30 cellular contexts compared by ENCODE assay signal in genomic region chr5:132115375-132115774, GRCh38. TPM values are rescaled to one million over a fixed set of nuclear protein-coding genes. Genes with fewer than 3 reads are reported as not detected.
DNase-seq lines count a peak whose midpoint lies in the region; ATAC-seq and TF ChIP-seq lines count a peak whose summit lies in the region.
"Had no signal": no experiment of that assay in that cellular context is flagged by ENCODE, and none has a peak within 500 bp of the region (broad histone marks: within the 10 kb centered on the region; RNA-seq: fewer than 3 reads in every experiment).

No MANE protein-coding gene starts in this region.

- peak; percentile 30 for ATAC-seq in activated CD8-positive, alpha-beta T cell treated with anti-CD3 and anti-CD28 coated beads, Interleukin-2, amount 10 ng/mL, durations not matched to agents 7 days and 5 days
- ATAC-seq in gastroesophageal sphincter = no peak
- ATAC-seq: gastrocnemius medialis, psoas muscle, sciatic nerve, WTC11 had no signal

- no peak for TF ChIP-seq POLR2A in gastroesophageal sphincter (IDR thresholded peaks at IDR 0.05)

- H3K4me3 ChIP-seq in BLaER1 = no peak overlapping the region
- no peak overlapping the region for H3K4me3 ChIP-seq in BLaER1 treated with 17β-estradiol and CSF1 and Interleukin-3, amounts not matched to agents 10 nM and 100 nM
- H3K4me3 ChIP-seq in gastroesophageal sphincter = no peak overlapping the region
- H3K4me3 ChIP-seq: breast epithelium, gastrocnemius medialis, lower lobe of right lung, PC-9, psoas muscle, tibial nerve had no signal

- no peak overlapping the region for H3K27ac Mint-ChIP-seq in activated CD8-positive, alpha-beta T cell treated with anti-CD3 and anti-CD28 coated beads, Interleukin-2, amount 10 ng/mL, durations not matched to agents 7 days and 5 days
- peak overlapping the region in 5 of 6 donors; percentile 3 to 57 (median 16) for H3K27ac Mint-ChIP-seq in immature natural killer cell
- H3K27ac Mint-ChIP-seq: activated naive CD4-positive, alpha-beta T cell treated with anti-CD3 and anti-CD28 coated beads, Interleukin-2, amount 50 U/mL, for 24 hours; H9; WTC11 had no signal

- H3K36me3 ChIP-seq in BLaER1 (no peaks in the 10 kb centered on the region), gastroesophageal sphincter (no peaks in the 10 kb centered on the region)
- H3K36me3 ChIP-seq in BLaER1 treated with 17β-estradiol and CSF1 and Interleukin-3, amounts not matched to agents 10 nM and 100 nM = no peaks in the 10 kb centered on the region; a peak in 1 of 22 replicates
- H3K36me3 ChIP-seq: breast epithelium, gastrocnemius medialis, lower lobe of right lung, tibial nerve had no signal

- TF ChIP-seq EP300 in gastroesophageal sphincter (IDR thresholded peaks at IDR 0.05) = no peak

- WGBS in gastroesophageal sphincter (ENCODE audit: low coverage in 1 of 2), 2 donors = 83 to 93% methylated on average over 1 of the region's 1 CpG

- peaks cover 58% of the 10 kb centered on the region for H3K4me1 ChIP-seq in BLaER1
- peaks cover 19 to 57% (median 50%) of the 10 kb centered on the region in 10 experiments for H3K4me1 ChIP-seq in BLaER1 treated with 17β-estradiol and CSF1 and Interleukin-3, amounts not matched to agents 10 nM and 100 nM
- no peaks in the 10 kb centered on the region for H3K4me1 ChIP-seq in gastroesophageal sphincter
- H3K4me1 ChIP-seq: breast epithelium, gastrocnemius medialis, psoas muscle, tibial nerve had no signal

- peaks cover 5% of the 10 kb centered on the region for H3K9me3 Mint-ChIP-seq in activated CD8-positive, alpha-beta T cell treated with anti-CD3 and anti-CD28 coated beads, Interleukin-2, amount 10 ng/mL, durations not matched to agents 7 days and 5 days (ENCODE audit: insufficient read depth)
- H3K9me3 Mint-ChIP-seq in immature natural killer cell = peaks cover 0 to 1% (median 0%) of the 10 kb centered on the region in 6 donors
- H3K9me3 Mint-ChIP-seq: activated naive CD4-positive, alpha-beta T cell treated with anti-CD3 and anti-CD28 coated beads, Interleukin-2, amount 50 U/mL, for 24 hours; H9; WTC11 had no signal

- no peaks in the 10 kb centered on the region for H3K27me3 ChIP-seq in BLaER1
- H3K27me3 ChIP-seq in BLaER1 treated with 17β-estradiol and CSF1 and Interleukin-3, amounts not matched to agents 10 nM and 100 nM = peaks cover 0 to 96% (median 0%) of the 10 kb centered on the region in 11 experiments; a peak in 7 of 22 replicates
- H3K27me3 ChIP-seq in gastroesophageal sphincter = no peaks in the 10 kb centered on the region
- H3K27me3 ChIP-seq: breast epithelium, gastrocnemius medialis, tibial nerve had no signal

- no peak for DNase-seq in activated CD8-positive, alpha-beta T cell treated with anti-CD3 and anti-CD28 coated beads, Interleukin-2, amount 10 ng/mL, durations not matched to agents 7 days and 5 days
- no peak for DNase-seq in immature natural killer cell
- DNase-seq in stimulated activated CD4-positive, alpha-beta T cell treated with anti-CD3 and anti-CD28 coated beads, Interleukin-4, amount 100 ng/mL, for 1 hour = no peak
- no peak for DNase-seq in NCI-H1092 treated with DMSO at 0.1 percent for 48 hours (lab: John Stamatoyannopoulos, UW)
- DNase-seq: activated CD8-positive, alpha-beta memory T cell treated with anti-CD3 and anti-CD28 coated beads for 24 hours; anterior cingulate cortex; C1 segment of cervical spinal cord; DMS79; gastrocnemius medialis; H9; KG1; lower lobe of right lung; MM.1S; naive thymus-derived CD4-positive, alpha-beta T cell; NCI-H1417 treated with DMSO at 0.1 percent for 48 hours; NCI-H2081; NCI-H69; occipital lobe; PC-9; psoas muscle; SK-N-SH had no signal

- POLR2A ChIA-PET in activated CD8-positive, alpha-beta T cell treated with anti-CD3 and anti-CD28 coated beads, Interleukin-2, amount 10 ng/mL, durations not matched to agents 7 days and 5 days (lab: Charles Lee) = no interaction called here

- no peak overlapping the region for H3K4me3 Mint-ChIP-seq in activated CD8-positive, alpha-beta T cell treated with anti-CD3 and anti-CD28 coated beads, Interleukin-2, amount 10 ng/mL, durations not matched to agents 7 days and 5 days
- H3K4me3 Mint-ChIP-seq in immature natural killer cell = peak overlapping the region; percentile 4 to 61 (median 53)
- H3K4me3 Mint-ChIP-seq: activated naive CD4-positive, alpha-beta T cell treated with anti-CD3 and anti-CD28 coated beads, Interleukin-2, amount 50 U/mL, for 24 hours; H9; WTC11 had no signal

- CTCF ChIA-PET in activated CD8-positive, alpha-beta T cell treated with anti-CD3 and anti-CD28 coated beads, Interleukin-2, amount 10 ng/mL, durations not matched to agents 7 days and 5 days (lab: Charles Lee) = no interaction called here

- peaks cover 23% of the 10 kb centered on the region for H3K9me3 ChIP-seq in BLaER1
- peaks cover 20 to 47% (median 27%) of the 10 kb centered on the region in 11 experiments for H3K9me3 ChIP-seq in BLaER1 treated with 17β-estradiol and CSF1 and Interleukin-3, amounts not matched to agents 10 nM and 100 nM (replicated peaks in 1 of 11)
- H3K9me3 ChIP-seq in gastroesophageal sphincter = peaks cover 0 to 13% (median 0%) of the 10 kb centered on the region in 3 donors
- H3K9me3 ChIP-seq: gastrocnemius medialis, lower lobe of right lung, psoas muscle, SK-N-SH had no signal

- peaks cover 50% of the 10 kb centered on the region for H3K4me1 Mint-ChIP-seq in activated CD8-positive, alpha-beta T cell treated with anti-CD3 and anti-CD28 coated beads, Interleukin-2, amount 10 ng/mL, durations not matched to agents 7 days and 5 days (ENCODE audit: low read depth)
- peaks cover 0 to 51% of the 10 kb centered on the region in 2 donors for H3K4me1 Mint-ChIP-seq in immature natural killer cell

- H4K20me1 ChIP-seq in BLaER1 = no peaks in the 10 kb centered on the region
- H4K20me1 ChIP-seq in BLaER1 treated with 17β-estradiol and CSF1 and Interleukin-3, amounts not matched to agents 10 nM and 100 nM = peaks cover 0 to 28% (median 0%) of the 10 kb centered on the region in 11 experiments; a peak in 2 of 22 replicates

- H3K27ac ChIP-seq in BLaER1 (peak overlapping the region; percentile 70), gastroesophageal sphincter (no peak overlapping the region)
- H3K27ac ChIP-seq in BLaER1 treated with 17β-estradiol and CSF1 and Interleukin-3, amounts not matched to agents 10 nM and 100 nM = peak overlapping the region in 8 of 11 experiments; percentile 43 to 77 (median 70); a peak in 15 of 22 replicates
- H3K27ac ChIP-seq: breast epithelium, gastrocnemius medialis, lower lobe of right lung, PC-9, psoas muscle, tibial nerve had no signal

- H3K9ac ChIP-seq in BLaER1 = no peak overlapping the region
- peak overlapping the region in 5 of 11 experiments; percentile 22 to 40 (median 28); a peak in 7 of 22 replicates for H3K9ac ChIP-seq in BLaER1 treated with 17β-estradiol and CSF1 and Interleukin-3, amounts not matched to agents 10 nM and 100 nM
- H3K9ac ChIP-seq: SK-N-SH had no signal

- H3K36me3 Mint-ChIP-seq in activated CD8-positive, alpha-beta T cell treated with anti-CD3 and anti-CD28 coated beads, Interleukin-2, amount 10 ng/mL, durations not matched to agents 7 days and 5 days (ENCODE audit: low read depth) = peaks cover 20% of the 10 kb centered on the region
- no peaks in the 10 kb centered on the region for H3K36me3 Mint-ChIP-seq in immature natural killer cell
- H3K36me3 Mint-ChIP-seq: WTC11 had no signal

- TF ChIP-seq CTCF in gastroesophageal sphincter (IDR thresholded peaks at IDR 0.05) = no peak

- no peaks in the 10 kb centered on the region for H3K27me3 Mint-ChIP-seq in activated CD8-positive, alpha-beta T cell treated with anti-CD3 and anti-CD28 coated beads, Interleukin-2, amount 10 ng/mL, durations not matched to agents 7 days and 5 days (ENCODE audit: low read depth)
- peaks cover 0 to 2% (median 2%) of the 10 kb centered on the region in 3 donors for H3K27me3 Mint-ChIP-seq in immature natural killer cell (ENCODE audit: low read depth in 3 of 3)
- H3K27me3 Mint-ChIP-seq: naive thymus-derived CD4-positive, alpha-beta T cell had no signal

- peak overlapping the region; percentile 74 for H3K4me2 ChIP-seq in BLaER1
- H3K4me2 ChIP-seq in BLaER1 treated with 17β-estradiol and CSF1 and Interleukin-3, amounts not matched to agents 10 nM and 100 nM = peak overlapping the region in 10 of 11 experiments; percentile 46 to 82 (median 72); a peak in 20 of 22 replicates
- H3K4me2 ChIP-seq: PC-9, SK-N-SH had no signal

RNA-seq across cellular contexts. Expression of gene CSF2, which starts 41.8 kb away (rescaled TPM):
- under 1 TPM; 0.55 to 0.61 TPM for total RNA-seq in activated CD8-positive, alpha-beta T cell treated with anti-CD3 and anti-CD28 coated beads, Interleukin-2, amount 10 ng/mL, durations not matched to agents 7 days and 5 days
- polyA plus RNA-seq in immature natural killer cell = under 1 TPM in 2 of 3 donors, not detected in 1; 0.43 to 0.86 TPM
- 1 to 10 TPM in 1 of 4 donors, not detected in 3; 1.1 TPM for total RNA-seq in gastroesophageal sphincter
- total RNA-seq: breast epithelium, endothelial cell of umbilical vein, gastrocnemius medialis, H9, occipital lobe, PC-9, psoas muscle, sciatic nerve, tibial nerve, WTC11 had no signal
- polyA plus RNA-seq: endothelial cell of umbilical vein; naive thymus-derived CD4-positive, alpha-beta T cell had no signal

RNA-seq across cellular contexts. Expression of gene IL3, which starts 54.9 kb away (rescaled TPM):
- total RNA-seq in activated CD8-positive, alpha-beta T cell treated with anti-CD3 and anti-CD28 coated beads, Interleukin-2, amount 10 ng/mL, durations not matched to agents 7 days and 5 days = not detected
- polyA plus RNA-seq in immature natural killer cell = under 1 TPM in 1 of 3 donors, not detected in 2; 0.20 TPM
- total RNA-seq in gastroesophageal sphincter = not detected
- total RNA-seq: breast epithelium, endothelial cell of umbilical vein, gastrocnemius medialis, H9, lower lobe of right lung, occipital lobe, PC-9, psoas muscle, sciatic nerve, tibial nerve, WTC11 had no signal
- polyA plus RNA-seq: endothelial cell of umbilical vein; naive thymus-derived CD4-positive, alpha-beta T cell; psoas muscle; SK-N-SH had no signal

Comparison
In these comparisons a context has a peak if more than half of its experiments do, and no peak if none do; other contexts are left out.
1. H3K27ac ChIP-seq: peak in BLaER1 (single experiment) and BLaER1 treated with 17β-estradiol and CSF1 and Interleukin-3, amounts not matched to agents 10 nM and 100 nM (8 of 11); none in gastroesophageal sphincter (0 of 4).